8 cellular contexts compared by ENCODE assay signal in genomic region chr2:218216674-218217365, GRCh38. TPM values are rescaled to one million over a fixed set of nuclear protein-coding genes. Genes with fewer than 3 reads are reported as not detected.
DNase-seq lines count a peak whose midpoint lies in the region; ATAC-seq, FAIRE-seq and TF ChIP-seq lines count a peak whose summit lies in the region.

ARPC2 (plus strand) TSS chr2:218217189; CDS start chr2:218217471, 282 bp downstream.

- no peaks in the 10 kb centered on the region for H3K27me3 ChIP-seq in KMS-11 (ENCODE audit: insufficient read depth, low read depth)
- H3K27me3 ChIP-seq in esophagus muscularis mucosa, result no peaks in the 10 kb centered on the region
- H3K27me3 ChIP-seq in muscle layer of colon (ENCODE audit: control insufficient read depth in 1 of 2, insufficient read depth in 2 of 2, low read length in 2 of 2), result no peaks in the 10 kb centered on the region

- peaks cover 15 to 34% of the 10 kb centered on the region in 2 donors for H3K36me3 Mint-ChIP-seq in activated T-cell treated with anti-CD3 and anti-CD28 coated beads, Interleukin-2, amount 50 U/mL, for 72 hours (ENCODE audit: insufficient read depth in 2 of 2)

- peaks cover 47% of the 10 kb centered on the region for H3K79me2 ChIP-seq in KMS-11 (ENCODE audit: insufficient read depth, low read depth)

- H3K27ac ChIP-seq in KMS-11, result peak within 1 kb of the TSS; percentile 61
- H3K27ac ChIP-seq in esophagus muscularis mucosa (replicated peaks in 1 of 4), result peak within 1 kb of the TSS; percentile 89 to 96 (median 94)
- peak within 1 kb of the TSS; percentile 95 for H3K27ac ChIP-seq in muscle layer of colon (ENCODE audit: low read depth, low read length)

- peak within 1 kb of the TSS; percentile 69 for H3K4me2 ChIP-seq in KMS-11

- no peaks in the 10 kb centered on the region for H3K9me3 ChIP-seq in esophagus muscularis mucosa
- H3K9me3 ChIP-seq in muscle layer of colon (ENCODE audit: low read length), result no peaks in the 10 kb centered on the region

- 0 out of 2 replicates have a peak, but pooled peaks cover 5% of the 10 kb centered on the region for H4K20me1 ChIP-seq in KMS-11 (ENCODE audit: insufficient read depth)

- peak within 1 kb of the TSS; percentile 83 for H2AFZ ChIP-seq in KMS-11 (ENCODE audit: low read depth)

- H3K9me3 Mint-ChIP-seq in activated T-cell treated with anti-CD3 and anti-CD28 coated beads, Interleukin-2, amount 50 U/mL, for 72 hours, result no peaks in the 10 kb centered on the region

- H3K9ac ChIP-seq in KMS-11 (peak within 1 kb of the TSS; percentile 81), muscle layer of colon (ENCODE audit: low read length) (peak within 1 kb of the TSS; percentile 71)

- H3K27ac Mint-ChIP-seq in activated T-cell treated with anti-CD3 and anti-CD28 coated beads, Interleukin-2, amount 50 U/mL, for 72 hours, result peak within 1 kb of the TSS; percentile 99

- peaks cover 43% of the 10 kb centered on the region for H3K4me1 ChIP-seq in KMS-11 (ENCODE audit: low read depth, poor library complexity, severe bottlenecking)
- peaks cover 33 to 50% (median 47%) of the 10 kb centered on the region in 4 donors for H3K4me1 ChIP-seq in esophagus muscularis mucosa
- peaks cover 46% of the 10 kb centered on the region for H3K4me1 ChIP-seq in muscle layer of colon (ENCODE audit: insufficient read depth, low read length)

- H3K4me1 Mint-ChIP-seq in activated T-cell treated with anti-CD3 and anti-CD28 coated beads, Interleukin-2, amount 50 U/mL, for 72 hours (ENCODE audit: low read depth), result peaks cover 44% of the 10 kb centered on the region

- H3K36me3 ChIP-seq in KMS-11 (ENCODE audit: insufficient read depth) (no peaks in the 10 kb centered on the region), esophagus muscularis mucosa (no peaks in the 10 kb centered on the region), muscle layer of colon (ENCODE audit: insufficient read depth, low read length) (no peaks in the 10 kb centered on the region)

- DNase-seq in DMS53 treated with DMSO at 0.1 percent for 48 hours (lab: John Stamatoyannopoulos, UW; ENCODE audit: unreplicated experiment) (peak; percentile 70), RCC 7860 (ENCODE audit: low spot score) (peak; percentile 78), esophagus muscularis mucosa (ENCODE audit: extremely low spot score) (peak; percentile 98)
- DNase-seq in activated T-cell treated with anti-CD3 and anti-CD28 coated beads, Interleukin-2, amount 50 U/mL, for 72 hours, result peak; percentile 96 to 98
- DNase-seq in stimulated activated CD8-positive, alpha-beta memory T cell treated with anti-CD3 and anti-CD28 coated beads, Interleukin-7, amount 100 ng/mL, for 1 hour (ENCODE audit: low read depth in 2 of 2), result peak; percentile 91 to 92

- peak; percentile 43 for TF ChIP-seq POLR2A in esophagus muscularis mucosa (IDR thresholded peaks at IDR 0.05; ENCODE audit: low read depth)

- TF ChIP-seq EP300 in esophagus muscularis mucosa (IDR thresholded peaks at IDR 0.05), result no peak

- no peaks in the 10 kb centered on the region for H3K27me3 Mint-ChIP-seq in activated T-cell treated with anti-CD3 and anti-CD28 coated beads, Interleukin-2, amount 50 U/mL, for 72 hours (ENCODE audit: low read depth)

- WGBS in esophagus muscularis mucosa, result under 1% methylated on average over 45 of the region's 60 CpGs

- no peak for FAIRE-seq in RCC 7860 (lab: Jason Lieb, UNC)

- peak; percentile 65 for ATAC-seq in GM21737 (IDR thresholded peaks at IDR 0.05; ENCODE audit: unreplicated experiment)
- peak; percentile 82 to 84 for ATAC-seq in activated T-cell treated with anti-CD3 and anti-CD28 coated beads, Interleukin-2, amount 50 U/mL, for 72 hours (replicated peaks in 1 of 2)

- intact Hi-C loops in esophagus muscularis mucosa (cut with DNase I), result loop anchor here (5.0 kb wide), 1 partner anchor 45 kb away; the partner anchor contains the start of gene GPBAR1

- H3K4me3 ChIP-seq in KMS-11 (IDR thresholded peaks at IDR 0.05; ENCODE audit: insufficient read depth, low read depth, low read length), result peak within 1 kb of the TSS; percentile 76
- H3K4me3 ChIP-seq in esophagus muscularis mucosa, result peak within 1 kb of the TSS; percentile 84 to 96 (median 86)
- H3K4me3 ChIP-seq in muscle layer of colon (ENCODE audit: low read depth in 1 of 2, low read length in 2 of 2), result peak within 1 kb of the TSS; percentile 85 to 89

- H3K4me3 Mint-ChIP-seq in activated T-cell treated with anti-CD3 and anti-CD28 coated beads, Interleukin-2, amount 50 U/mL, for 72 hours, result peak within 1 kb of the TSS; percentile 89 to 99

- TF ChIP-seq CTCF in KMS-11 (conservative IDR thresholded peaks at IDR 0.05; ENCODE audit: low read depth, low read length) (no peak), esophagus muscularis mucosa (IDR thresholded peaks at IDR 0.05) (peak in 1 of 3 experiments; percentile 35)

RNA-seq across cellular contexts. Expression of gene ARPC2, which starts in this region (rescaled TPM):
- total RNA-seq in activated T-cell treated with anti-CD3 and anti-CD28 coated beads, Interleukin-2, amount 50 U/mL, for 72 hours, result 100 to 1,000 TPM; 517 to 533 TPM
- 100 to 1,000 TPM; 257 to 300 (median 270) TPM for total RNA-seq in esophagus muscularis mucosa

Comparison
In these comparisons a context has a peak if more than half of its experiments do, and no peak if none do; other contexts are left out.
1. Peak in every context shown above with its lines: DNase-seq, ATAC-seq, H3K4me3 ChIP-seq and H3K27ac ChIP-seq.